Comparison of ENCODE assay signal across 19 cellular contexts in genomic region chr22:27796118-27796517, GRCh38. TPM values are rescaled to one million over a fixed set of nuclear protein-coding genes. Genes with fewer than 3 reads are reported as not detected.
DNase-seq lines count a peak whose midpoint lies in the region; ATAC-seq and TF ChIP-seq lines count a peak whose summit lies in the region.
"Had no signal": no experiment of that assay in that cellular context is flagged by ENCODE, and none has a peak within 500 bp of the region (broad histone marks: within the 10 kb centered on the region; RNA-seq: fewer than 3 reads in every experiment).

No MANE protein-coding gene starts in this region.

- intact Hi-C loops in left ventricle myocardium inferior (cut with micrococcal nuclease) = loop anchor here (10.0 kb wide), 1 partner anchor 131 kb away; no protein-coding TSS in a partner anchor
- intact Hi-C loops in Right ventricle myocardium superior (cut with DNase I) = loop anchor here (5.0 kb wide), 1 partner anchor 64 kb away; no protein-coding TSS in a partner anchor
- intact Hi-C loops in aorta (cut with DNase I) = loop anchor here (5.0 kb wide), 2 partner anchors 44 to 389 kb away; no protein-coding TSS in a partner anchor

- peaks cover 87% of the 10 kb centered on the region for H3K4me1 ChIP-seq in left ventricle myocardium inferior
- peaks cover 2 to 17% of the 10 kb centered on the region in 2 donors for H3K4me1 ChIP-seq in esophagus (ENCODE audit: control insufficient read depth in 2 of 2, insufficient read depth in 2 of 2, low read length in 1 of 2)
- H3K4me1 ChIP-seq in aorta (ENCODE audit: control insufficient read depth in 1 of 2, insufficient read depth in 2 of 2, low read length in 2 of 2) = no peaks in the 10 kb centered on the region

- H3K27ac Mint-ChIP-seq in nephron progenitor cell = no peak overlapping the region
- H3K27ac Mint-ChIP-seq: activated CD4-positive, alpha-beta memory T cell treated with anti-CD3 and anti-CD28 coated beads for 36 hours had no signal

- 38 to 50% methylated on average over 8 of the region's 8 CpGs for WGBS in esophagus, 2 donors
- WGBS in aorta, 2 donors = 11 to 22% methylated on average over 8 of the region's 8 CpGs

- H3K4me3 ChIP-seq in left ventricle myocardium inferior (peak overlapping the region; percentile 92), esophagus (ENCODE audit: low read depth in 1 of 2, low read length in 2 of 2) (no peak overlapping the region), aorta (ENCODE audit: low read length in 2 of 2) (peak overlapping the region; percentile 8 to 11)
- H3K4me3 ChIP-seq: right lobe of liver had no signal

- DNase-seq in left ventricle myocardium inferior = no peak
- DNase-seq in Right ventricle myocardium superior = no peak
- no peak for DNase-seq in nephron progenitor cell
- DNase-seq in aorta = peak in 1 of 2 donors; percentile 66
- no peak for DNase-seq in SHP77 (lab: John Stamatoyannopoulos, UW)
- DNase-seq in activated CD8-positive, alpha-beta memory T cell treated with anti-CD3 and anti-CD28 coated beads for 24 hours = no peak
- DNase-seq: activated CD4-positive, alpha-beta memory T cell treated with anti-CD3 and anti-CD28 coated beads for 36 hours; anterior cingulate cortex; MM.1S; naive B cell; NCI-H2081; NCI-H748 treated with DMSO at 0.1 percent for 48 hours; right lobe of liver; SHP77 treated with DMSO at 0.1 percent for 48 hours; stimulated activated CD4-positive, alpha-beta T cell treated with anti-CD3 and anti-CD28 coated beads, Interleukin-4, amount 100 ng/mL, for 24 hours; T1000 had no signal

- H3K4me1 Mint-ChIP-seq in nephron progenitor cell = peaks cover 60% of the 10 kb centered on the region

- H3K27me3 ChIP-seq in left ventricle myocardium inferior (ENCODE audit: low read depth) (peaks cover 48% of the 10 kb centered on the region), esophagus (ENCODE audit: control insufficient read depth in 1 of 2, insufficient read depth in 2 of 2, low read length in 2 of 2) (no peaks in the 10 kb centered on the region), aorta (ENCODE audit: control insufficient read depth in 1 of 2, insufficient read depth in 2 of 2, low read length in 1 of 2) (no peaks in the 10 kb centered on the region)

- H3K36me3 ChIP-seq in left ventricle myocardium inferior = peaks cover 17% of the 10 kb centered on the region
- H3K36me3 ChIP-seq in esophagus (ENCODE audit: control insufficient read depth in 2 of 2, insufficient read depth in 2 of 2, low read length in 1 of 2) = no peaks in the 10 kb centered on the region
- no peaks in the 10 kb centered on the region for H3K36me3 ChIP-seq in aorta (ENCODE audit: control insufficient read depth in 1 of 2, insufficient read depth in 2 of 2, low read length in 1 of 2)
- H3K36me3 ChIP-seq: right lobe of liver had no signal

- H3K9me3 ChIP-seq in left ventricle myocardium inferior (replicated peaks) (no peaks in the 10 kb centered on the region), esophagus (ENCODE audit: control insufficient read depth in 2 of 2, insufficient read depth in 1 of 2, low read depth in 1 of 2, low read length in 1 of 2) (no peaks in the 10 kb centered on the region), aorta (ENCODE audit: control insufficient read depth, low read length) (no peaks in the 10 kb centered on the region)
- H3K9me3 ChIP-seq: right lobe of liver had no signal

- ATAC-seq in Right ventricle myocardium superior (ENCODE audit: poor library complexity) (no peak), aorta (ENCODE audit: low FRiP score) (no peak), HG03354 (IDR thresholded peaks at IDR 0.05; ENCODE audit: poor library complexity, severe bottlenecking, unreplicated experiment) (no peak)
- ATAC-seq: right lobe of liver had no signal

- H3K36me3 Mint-ChIP-seq in nephron progenitor cell (ENCODE audit: low read depth) = peaks cover 6% of the 10 kb centered on the region
- H3K36me3 Mint-ChIP-seq: activated CD4-positive, alpha-beta memory T cell treated with anti-CD3 and anti-CD28 coated beads for 36 hours; naive B cell had no signal

- peak overlapping the region; percentile 76 for H3K4me3 Mint-ChIP-seq in nephron progenitor cell
- H3K4me3 Mint-ChIP-seq: activated CD4-positive, alpha-beta memory T cell treated with anti-CD3 and anti-CD28 coated beads for 36 hours had no signal

- H3K27me3 Mint-ChIP-seq in nephron progenitor cell (ENCODE audit: low read depth, poor library complexity) = peaks cover 63% of the 10 kb centered on the region

- H3K27ac ChIP-seq in left ventricle myocardium inferior (replicated peaks) (peak overlapping the region; percentile 93), esophagus (ENCODE audit: low read depth in 2 of 2, low read length in 1 of 2) (peak overlapping the region; percentile 16 to 24), aorta (ENCODE audit: low read depth in 1 of 2, low read length in 2 of 2) (peak overlapping the region; percentile 56 to 57)
- H3K27ac ChIP-seq: right lobe of liver had no signal

- TF ChIP-seq CTCF in left ventricle myocardium inferior (IDR thresholded peaks at IDR 0.05; ENCODE audit: borderline replicate concordance) (no peak), nephron progenitor cell (IDR thresholded peaks at IDR 0.05) (no peak)

- H3K9me3 Mint-ChIP-seq in nephron progenitor cell = no peaks in the 10 kb centered on the region
- H3K9me3 Mint-ChIP-seq: activated CD4-positive, alpha-beta memory T cell treated with anti-CD3 and anti-CD28 coated beads for 36 hours; naive B cell had no signal

RNA-seq across cellular contexts. Expression of gene MN1, which starts 5.4 kb away (rescaled TPM):
- total RNA-seq in left ventricle myocardium inferior (7.7 TPM), Right ventricle myocardium superior (6.3 TPM), aorta (10 to 100 TPM; 22.5 to 37.7 TPM)
- polyA plus RNA-seq in esophagus (1 to 10 TPM in 1 of 2 donors, under 1 TPM in 1; 0.94 to 1.5 TPM), aorta (1 to 10 TPM; 2.1 to 4.2 TPM)
- total RNA-seq: HT-29 had no signal

Comparison
In these comparisons a context has a peak if more than half of its experiments do, and no peak if none do; other contexts are left out.
1. H3K27ac ChIP-seq: peak in every context shown above with its lines; median percentile 93 in left ventricle myocardium inferior; 56 in aorta; 20 in esophagus.
2. H3K4me3 ChIP-seq: peak in left ventricle myocardium inferior (single experiment) and aorta (2 of 2); none in esophagus (0 of 2).